In genomic region chr14:77053046-77053841, GRCh38 we compare ENCODE assay signal across 1 cellular context.
TF ChIP-seq lines count a peak whose summit lies in the region.

No MANE protein-coding gene starts in this region.

TF ChIP-seq in HEK293, 187 proteins besides CTCF, POLR2A, EP300 and RAD21 (continued from another document and continues in another):
- no peak for TF ChIP-seq BCL6B (tag by site-specific recombination; IDR thresholded peaks at IDR 0.05)
- TF ChIP-seq ZNF548 (tag by site-specific recombination; IDR thresholded peaks at IDR 0.05), result no peak
- no peak for TF ChIP-seq ZNF19 (tag by site-specific recombination; IDR thresholded peaks at IDR 0.05; ENCODE audit: low read depth)
- no peak for TF ChIP-seq ZNF677 (tag by site-specific recombination; IDR thresholded peaks at IDR 0.05)
- TF ChIP-seq SCRT2 (tag by site-specific recombination; IDR thresholded peaks at IDR 0.05), result peak; percentile 88
- TF ChIP-seq YY1 (tag by site-specific recombination; IDR thresholded peaks at IDR 0.05), result no peak
- TF ChIP-seq ZNF202 (tag by site-specific recombination; IDR thresholded peaks at IDR 0.05; ENCODE audit: borderline replicate concordance), result no peak
- no peak for TF ChIP-seq BCL11A (tag by site-specific recombination; IDR thresholded peaks at IDR 0.05; ENCODE audit: low read depth)
- TF ChIP-seq ZSCAN23 (tag by site-specific recombination; IDR thresholded peaks at IDR 0.05), result no peak
- TF ChIP-seq ZNF629 (tag by site-specific recombination; IDR thresholded peaks at IDR 0.05), result 0 out of 2 replicates have a peak, but pooled peaks have one; percentile 19
- no peak for TF ChIP-seq ZFP69B (tag by site-specific recombination; IDR thresholded peaks at IDR 0.05)
- TF ChIP-seq PRDM2 (tag by site-specific recombination; IDR thresholded peaks at IDR 0.05; ENCODE audit: borderline replicate concordance), result no peak
- TF ChIP-seq PRDM4 (tag by site-specific recombination; IDR thresholded peaks at IDR 0.05), result no peak
- TF ChIP-seq ZIC2 (tag by site-specific recombination; IDR thresholded peaks at IDR 0.05), result peak; percentile 50
- peak; percentile 51 for TF ChIP-seq ZNF335 (tag by site-specific recombination; conservative IDR thresholded peaks at IDR 0.05)
- no peak for TF ChIP-seq ZNF404 (tag by site-specific recombination; IDR thresholded peaks at IDR 0.05)
- no peak for TF ChIP-seq ZBTB6 (tag by site-specific recombination; IDR thresholded peaks at IDR 0.05)
- no peak for TF ChIP-seq ZNF350 (tag by site-specific recombination; IDR thresholded peaks at IDR 0.05)
- no peak for TF ChIP-seq ZNF211 (tag by site-specific recombination; IDR thresholded peaks at IDR 0.05; ENCODE audit: low read depth)
- no peak for TF ChIP-seq ZNF146 (tag by site-specific recombination; IDR thresholded peaks at IDR 0.05)
- no peak for TF ChIP-seq ZNF645 (tag by site-specific recombination; IDR thresholded peaks at IDR 0.05)
- TF ChIP-seq ZNF561 (tag by site-specific recombination; IDR thresholded peaks at IDR 0.05; ENCODE audit: borderline replicate concordance), result peak; percentile 78; the same call in 1 of the 2 replicates
- TF ChIP-seq KLF8 (tag by site-specific recombination; IDR thresholded peaks at IDR 0.05), result no peak
- peak; percentile 21; the same call in 1 of the 2 replicates for TF ChIP-seq ZNF664 (tag by site-specific recombination; IDR thresholded peaks at IDR 0.05)
- TF ChIP-seq ZEB2 (tag by site-specific recombination; IDR thresholded peaks at IDR 0.05), result 0 out of 2 replicates have a peak, but pooled peaks have one; percentile 58
- TF ChIP-seq ZNF169 (tag by site-specific recombination; IDR thresholded peaks at IDR 0.05), result no peak
- TF ChIP-seq ZNF311 (tag by site-specific recombination; IDR thresholded peaks at IDR 0.05; ENCODE audit: borderline replicate concordance), result no peak
- no peak for TF ChIP-seq ZNF610 (tag by site-specific recombination; IDR thresholded peaks at IDR 0.05; ENCODE audit: borderline replicate concordance)
- no peak for TF ChIP-seq ZNF521 (tag by site-specific recombination; IDR thresholded peaks at IDR 0.05)
- TF ChIP-seq ZNF701 (tag by site-specific recombination; IDR thresholded peaks at IDR 0.05), result no peak
- TF ChIP-seq ZXDB (tag by site-specific recombination; IDR thresholded peaks at IDR 0.05), result no peak
- no peak for TF ChIP-seq ZNF76 (tag by site-specific recombination; IDR thresholded peaks at IDR 0.05; ENCODE audit: borderline replicate concordance, low read depth)
- peak; percentile 78 for TF ChIP-seq ZNF2 (tag by site-specific recombination; IDR thresholded peaks at IDR 0.05)
- no peak for TF ChIP-seq SETDB1 (IDR thresholded peaks at IDR 0.05; ENCODE audit: insufficient read length, low read length)
- TF ChIP-seq ZNF391 (tag by site-specific recombination; IDR thresholded peaks at IDR 0.05; ENCODE audit: borderline replicate concordance, low read depth), result no peak
- TF ChIP-seq ZNF37A (tag by site-specific recombination; IDR thresholded peaks at IDR 0.05), result no peak
- TF ChIP-seq KLF9 (tag by site-specific recombination; IDR thresholded peaks at IDR 0.05; ENCODE audit: low read depth), result no peak
- no peak for TF ChIP-seq KLF1 (tag by site-specific recombination; IDR thresholded peaks at IDR 0.05)
- TF ChIP-seq ZNF16 (tag by site-specific recombination; IDR thresholded peaks at IDR 0.05; ENCODE audit: low read depth), result no peak
- no peak for TF ChIP-seq EGR2 (tag by site-specific recombination; IDR thresholded peaks at IDR 0.05; ENCODE audit: low read depth)
- TF ChIP-seq WT1 (tag by site-specific recombination; IDR thresholded peaks at IDR 0.05), result no peak
- no peak for TF ChIP-seq ZNF785 (tag by site-specific recombination; IDR thresholded peaks at IDR 0.05)
- TF ChIP-seq ZNF639 (tag by site-specific recombination; IDR thresholded peaks at IDR 0.05), result no peak
- TF ChIP-seq ZNF398 (tag by site-specific recombination; IDR thresholded peaks at IDR 0.05), result no peak
- peak; percentile 56 for TF ChIP-seq ZBTB8A (tag by site-specific recombination; IDR thresholded peaks at IDR 0.05)
- no peak for TF ChIP-seq ZNF449 (tag by site-specific recombination; IDR thresholded peaks at IDR 0.05)
- no peak for TF ChIP-seq ZNF658 (tag by site-specific recombination; IDR thresholded peaks at IDR 0.05)
- TF ChIP-seq ZNF175 (tag by site-specific recombination; IDR thresholded peaks at IDR 0.05), result no peak
- TF ChIP-seq ZNF501 (tag by site-specific recombination; IDR thresholded peaks at IDR 0.05), result no peak
- no peak for TF ChIP-seq ZNF416 (tag by site-specific recombination; IDR thresholded peaks at IDR 0.05)
